10 cellular contexts compared by ENCODE assay signal in the genomic region with DNA sequence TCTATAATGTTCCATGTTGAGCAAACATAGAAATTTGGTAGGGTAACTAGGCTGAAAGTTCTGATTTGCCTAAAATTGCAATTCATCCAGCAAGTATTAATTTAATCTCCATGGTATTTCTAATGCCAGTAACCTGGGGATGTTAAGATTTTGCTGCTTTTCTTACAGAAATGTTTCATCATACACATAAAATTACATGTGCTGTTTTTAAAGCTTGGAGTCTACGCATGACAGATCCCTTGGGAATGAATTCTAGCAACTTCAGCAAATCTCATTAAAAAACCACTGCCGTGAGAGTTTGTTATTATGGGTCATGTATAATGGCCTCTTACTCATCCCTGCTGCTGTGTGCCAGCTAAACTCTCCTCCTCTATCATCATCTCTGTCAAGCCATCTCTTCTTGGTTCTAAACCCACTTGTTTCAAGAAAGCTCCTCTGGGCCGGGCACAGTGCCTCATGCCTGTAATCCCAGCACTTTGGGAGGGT.
DNase-seq lines count a peak whose midpoint lies in the region; ATAC-seq, FAIRE-seq and TF ChIP-seq lines count a peak whose summit lies in the region.
"Had no signal": no experiment of that assay in that cellular context is flagged by ENCODE, and none has a peak within 500 bp of the region (broad histone marks: within the 10 kb centered on the region; RNA-seq: fewer than 3 reads in every experiment).

No MANE protein-coding gene starts in this region.

- no peak overlapping the region for H3K4me3 Mint-ChIP-seq in T-helper 2 cell treated with Interferon-gamma antibody and Interleukin-4, amounts not matched to agents 5 μg/mL and 100 μg/mL, for 36 hours
- H3K4me3 Mint-ChIP-seq: activated CD8-positive, alpha-beta T cell treated with anti-CD3 and anti-CD28 coated beads for 36 hours had no signal

- H3K4me2 ChIP-seq in fibroblast of lung (ENCODE audit: extremely low read depth, insufficient read depth, low read length) = no peak overlapping the region

- H3K36me3 ChIP-seq in SJSA1 (no peaks in the 10 kb centered on the region), fibroblast of lung (ENCODE audit: control insufficient read depth, insufficient read depth, low read length) (no peaks in the 10 kb centered on the region)

- H2AFZ ChIP-seq in fibroblast of lung (ENCODE audit: low read length) = no peak overlapping the region

- no peaks in the 10 kb centered on the region for H3K4me1 Mint-ChIP-seq in T-helper 2 cell treated with Interferon-gamma antibody and Interleukin-4, amounts not matched to agents 5 μg/mL and 100 μg/mL, for 36 hours (ENCODE audit: low read depth)

- no peaks in the 10 kb centered on the region for H3K79me2 ChIP-seq in fibroblast of lung (ENCODE audit: control insufficient read depth, insufficient read depth, low read length)

- H3K27ac ChIP-seq in SJSA1 = no peak overlapping the region; the same call in 1 of the 2 replicates
- H3K27ac ChIP-seq in fibroblast of lung (ENCODE audit: insufficient read depth, low read length) = peak overlapping the region; percentile 36

- no peak overlapping the region for H3K4me3 ChIP-seq in SJSA1
- H3K4me3 ChIP-seq in fibroblast of lung (replicated peaks in 1 of 4; ENCODE audit: control extremely low read depth in 1 of 4, insufficient read depth in 1 of 4, low read depth in 3 of 4, low read length in 4 of 4) = no peak overlapping the region

- FAIRE-seq in H54 (lab: Jason Lieb, UNC) = peak; percentile 91

- TF ChIP-seq CTCF in fibroblast of lung (conservative IDR thresholded peaks at IDR 0.05 in 1 of 2, IDR thresholded peaks at IDR 0.05 in 1 of 2; ENCODE audit: low read depth in 1 of 2, low read length in 2 of 2) = no peak

- DNase-seq in H54 (ENCODE audit: insufficient read length, low spot score) = peak; percentile 47
- peak; percentile 40 to 42 for DNase-seq in SJSA1 (ENCODE audit: low read depth in 1 of 2, low spot score in 2 of 2)
- DNase-seq in fibroblast of lung (ENCODE audit: low read depth in 2 of 2) = peak; percentile 85 to 99
- peak; percentile 62 for DNase-seq in smooth muscle cell of the brain vasculature (ENCODE audit: low read depth, low spot score)
- no peak for DNase-seq in activated gamma-delta T cell treated with Interleukin-2 at 50 U/mL for 16 hours
- DNase-seq in T-helper 2 cell treated with Interferon-gamma antibody and Interleukin-4, amounts not matched to agents 5 μg/mL and 100 μg/mL, for 36 hours (ENCODE audit: low spot score) = no peak
- DNase-seq: activated CD8-positive, alpha-beta T cell treated with anti-CD3 and anti-CD28 coated beads for 36 hours; amygdala; head of caudate nucleus had no signal

- no peak for TF ChIP-seq POLR2A in H54 (IDR thresholded peaks at IDR 0.05; ENCODE audit: low read depth, low read length)

- H3K4me1 ChIP-seq in SJSA1 (replicated peaks) = peaks cover 11% of the 10 kb centered on the region; the same call in 1 of the 2 replicates
- H3K4me1 ChIP-seq in fibroblast of lung (ENCODE audit: control insufficient read depth, extremely low read depth, insufficient read depth, low read length) = peaks cover 3% of the 10 kb centered on the region

- H3K9me3 ChIP-seq in SJSA1 (replicated peaks) (no peaks in the 10 kb centered on the region), fibroblast of lung (ENCODE audit: control insufficient read depth, insufficient read depth, low read depth, low read length) (no peaks in the 10 kb centered on the region)

- H3K27me3 Mint-ChIP-seq in T-helper 2 cell treated with Interferon-gamma antibody and Interleukin-4, amounts not matched to agents 5 μg/mL and 100 μg/mL, for 36 hours (ENCODE audit: low read depth) = peaks cover 8% of the 10 kb centered on the region

- H3K9me3 Mint-ChIP-seq in T-helper 2 cell treated with Interferon-gamma antibody and Interleukin-4, amounts not matched to agents 5 μg/mL and 100 μg/mL, for 36 hours = no peaks in the 10 kb centered on the region
- H3K9me3 Mint-ChIP-seq: activated CD8-positive, alpha-beta T cell treated with anti-CD3 and anti-CD28 coated beads for 36 hours had no signal

- no peaks in the 10 kb centered on the region for H3K36me3 Mint-ChIP-seq in T-helper 2 cell treated with Interferon-gamma antibody and Interleukin-4, amounts not matched to agents 5 μg/mL and 100 μg/mL, for 36 hours (ENCODE audit: low read depth)

- H3K27ac Mint-ChIP-seq in T-helper 2 cell treated with Interferon-gamma antibody and Interleukin-4, amounts not matched to agents 5 μg/mL and 100 μg/mL, for 36 hours = no peak overlapping the region
- H3K27ac Mint-ChIP-seq: activated CD8-positive, alpha-beta T cell treated with anti-CD3 and anti-CD28 coated beads for 36 hours had no signal

- no peaks in the 10 kb centered on the region for H4K20me1 ChIP-seq in fibroblast of lung (ENCODE audit: control insufficient read depth, extremely low read depth, insufficient read depth, low read length)

- H3K27me3 ChIP-seq in SJSA1 (replicated peaks) (no peaks in the 10 kb centered on the region), fibroblast of lung (ENCODE audit: control insufficient read depth, insufficient read depth, low read length) (no peaks in the 10 kb centered on the region)

- ATAC-seq in HG03039 (IDR thresholded peaks at IDR 0.05; ENCODE audit: unreplicated experiment) = no peak
- ATAC-seq: activated CD8-positive, alpha-beta T cell treated with anti-CD3 and anti-CD28 coated beads for 36 hours had no signal

- no peak overlapping the region for H3K9ac ChIP-seq in fibroblast of lung (ENCODE audit: insufficient read depth, low read length)

Comparison
In these comparisons a context has a peak if more than half of its experiments do, and no peak if none do; other contexts are left out.
1. DNase-seq: peak in H54 (single experiment), SJSA1 (2 of 2), fibroblast of lung (2 of 2) and smooth muscle cell of the brain vasculature (single experiment); none in activated gamma-delta T cell treated with Interleukin-2 at 50 U/mL for 16 hours (single experiment) and T-helper 2 cell treated with Interferon-gamma antibody and Interleukin-4, amounts not matched to agents 5 μg/mL and 100 μg/mL, for 36 hours (single experiment).